8 cellular contexts compared by ENCODE assay signal in genomic region chr5:43065384-43066230, GRCh38. TPM values are rescaled to one million over a fixed set of nuclear protein-coding genes. Genes with fewer than 3 reads are reported as not detected.
A peak's percentile ranks its signal among the peaks of the same experiment; 100 is the strongest.
DNase-seq lines count a peak whose midpoint lies in the region; ATAC-seq and TF ChIP-seq lines count a peak whose summit lies in the region.

No MANE protein-coding gene starts in this region.

- DNase-seq in M059J (ENCODE audit: low read depth) (peak; percentile 76), chondrocyte (ENCODE audit: low spot score) (no peak), left lobe of liver (ENCODE audit: low spot score) (peak; percentile 59), A172 (ENCODE audit: low spot score) (no peak)
- DNase-seq in activated CD4-positive, CD25-positive, alpha-beta regulatory T cell (lab: John Stamatoyannopoulos, UW), result peak; percentile 6 to 44 (median 36)
- peak; percentile 32 to 49 for DNase-seq in stimulated activated CD4-positive, alpha-beta T cell treated with anti-CD3 and anti-CD28 coated beads, Interleukin-2, amount 100 ng/mL, for 48 hours

- peak overlapping the region; percentile 93 for H3K27ac ChIP-seq in C4-2B

- H3K4me1 Mint-ChIP-seq in chondrocyte (ENCODE audit: low read depth), result peaks cover 61% of the 10 kb centered on the region

- H3K36me3 Mint-ChIP-seq in chondrocyte (ENCODE audit: low read depth), result peaks cover 7% of the 10 kb centered on the region

- no peaks in the 10 kb centered on the region for H3K9me3 Mint-ChIP-seq in chondrocyte (ENCODE audit: low read depth)

- no peak for TF ChIP-seq CTCF in C4-2B (conservative IDR thresholded peaks at IDR 0.05)
- TF ChIP-seq CTCF in chondrocyte (IDR thresholded peaks at IDR 0.05), result no peak

- H3K27ac Mint-ChIP-seq in chondrocyte (ENCODE audit: unreplicated experiment), result peak overlapping the region; percentile 99

- H3K27me3 Mint-ChIP-seq in chondrocyte (ENCODE audit: low read depth), result no peaks in the 10 kb centered on the region

- peak; percentile 9 for ATAC-seq in GM21381 (IDR thresholded peaks at IDR 0.05; ENCODE audit: unreplicated experiment)
- ATAC-seq in left lobe of liver, result peak; percentile 25

- H3K4me3 Mint-ChIP-seq in chondrocyte (ENCODE audit: unreplicated experiment), result peak overlapping the region; percentile 90

RNA-seq across cellular contexts. Expression of gene ANXA2R, which starts 25.5 kb away (rescaled TPM):
- 0.25 and 1.4 TPM in 2 replicates for total RNA-seq in M059J (2014; rRNA removed; shearing (Covaris generic))
- total RNA-seq in chondrocyte (1.2 to 3.5 TPM (median 1.7 TPM) in 3 replicates), left lobe of liver (0.35 TPM)
- total RNA-seq in A172 (2014; rRNA removed; shearing (Covaris generic)), result 8.0 and 9.4 TPM in 2 replicates

RNA-seq across cellular contexts. Expression of gene ZNF131, which starts 55.1 kb away (rescaled TPM):
- 31.5 and 38.5 TPM in 2 replicates for total RNA-seq in M059J (2014; rRNA removed; shearing (Covaris generic))
- total RNA-seq in chondrocyte (29.2 to 37.3 TPM (median 29.4 TPM) in 3 replicates), left lobe of liver (12.4 TPM)
- total RNA-seq in A172 (2014; rRNA removed; shearing (Covaris generic)), result 33.2 and 46.2 TPM in 2 replicates

Comparison
In these comparisons a context has a peak if more than half of its experiments do, and no peak if none do; other contexts are left out.
1. DNase-seq: peak in M059J (single experiment), activated CD4-positive, CD25-positive, alpha-beta regulatory T cell (4 of 4), left lobe of liver (single experiment) and stimulated activated CD4-positive, alpha-beta T cell treated with anti-CD3 and anti-CD28 coated beads, Interleukin-2, amount 100 ng/mL, for 48 hours (2 of 2); none in chondrocyte (single experiment) and A172 (single experiment).